In the genomic region with DNA sequence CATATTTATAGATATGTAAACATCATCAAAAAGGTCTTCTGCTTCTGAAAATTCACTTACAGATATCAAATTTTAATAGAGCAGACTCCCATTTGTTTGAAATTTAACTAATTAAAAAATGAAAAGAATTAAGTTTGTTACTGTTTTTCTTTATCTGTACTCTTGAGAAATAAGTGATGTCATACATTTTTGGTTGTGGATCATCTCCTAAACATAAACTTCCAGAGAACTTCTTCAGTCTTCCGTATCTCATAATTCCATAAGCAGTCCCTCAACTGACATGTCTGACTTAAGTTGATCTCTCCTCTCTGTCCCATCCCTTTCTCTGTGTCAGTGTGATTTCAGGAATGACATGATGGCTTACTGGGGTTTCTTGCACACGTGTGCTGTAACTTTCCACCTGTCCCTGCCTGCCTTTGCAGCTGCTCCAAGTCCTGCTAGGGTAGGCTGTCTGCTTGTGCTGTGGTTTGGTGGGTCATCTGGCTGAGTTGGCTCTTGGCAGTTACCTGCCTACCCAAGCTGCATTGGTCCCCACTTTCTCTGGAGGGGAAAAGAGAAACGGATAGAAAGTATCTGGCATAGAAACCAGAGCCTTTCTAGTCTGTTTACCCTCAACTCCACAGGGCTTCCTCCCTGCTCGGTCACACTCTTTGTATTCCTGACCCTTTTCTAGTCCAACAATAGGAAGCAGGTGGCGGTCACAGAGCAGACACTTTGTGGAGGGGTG, we compare ENCODE assay signal across 17 cellular contexts.
DNase-seq lines count a peak whose midpoint lies in the region; ATAC-seq, FAIRE-seq and TF ChIP-seq lines count a peak whose summit lies in the region.
"Had no signal": no experiment of that assay in that cellular context is flagged by ENCODE, and none has a peak within 500 bp of the region (broad histone marks: within the 10 kb centered on the region; RNA-seq: fewer than 3 reads in every experiment).

No MANE protein-coding gene starts in this region.

- no TSS peak for BruUV-seq in endothelial cell of umbilical vein (replicated peaks; lab: Mats Ljungman, UMichigan)

- no peak for FAIRE-seq in endothelial cell of umbilical vein (lab: Jason Lieb, UNC)
- FAIRE-seq in urothelium cell line (lab: Jason Lieb, UNC), result no peak
- FAIRE-seq: small intestine, TTC549 had no signal

- TF ChIP-seq POLR2A in endothelial cell of umbilical vein (IDR thresholded peaks at IDR 0.05; ENCODE audit: low read depth, low read length) (no peak), suprapubic skin (IDR thresholded peaks at IDR 0.05) (no peak)

- DNase-seq in COR-L47 (lab: John Stamatoyannopoulos, UW) (peak; percentile 74), NCI-H1092 (lab: John Stamatoyannopoulos, UW) (peak; percentile 72), NCI-H748 treated with DMSO at 0.1 percent for 48 hours (lab: John Stamatoyannopoulos, UW) (peak; percentile 84), endothelial cell of umbilical vein (ENCODE audit: low read depth, low spot score) (peak; percentile 69), urothelium cell line (ENCODE audit: low spot score) (no peak), suprapubic skin (ENCODE audit: low spot score in 2 of 2) (no peak)
- DNase-seq: activated naive CD8-positive, alpha-beta T cell treated with anti-CD3 and anti-CD28 coated beads, Interleukin-2, amount 50 U/mL, for 24 hours; activated T-cell treated with anti-CD3 and anti-CD28 coated beads, Interleukin-2, amount 50 U/mL, for 4 hours; Calu3; erythroblast; head of caudate nucleus; small intestine; transverse colon had no signal

- H3K36me3 ChIP-seq in endothelial cell of umbilical vein (ENCODE audit: control insufficient read depth in 2 of 2, extremely low read depth in 1 of 2, insufficient read depth in 2 of 2, low read length in 2 of 2), result no peaks in the 10 kb centered on the region
- H3K36me3 ChIP-seq in suprapubic skin, result peaks cover 9% of the 10 kb centered on the region
- H3K36me3 ChIP-seq: transverse colon had no signal

- dilution Hi-C loops in endothelial cell of umbilical vein (cut with MboI; ENCODE audit: extremely low pct_ligation_motif_present, low sequenced_read_pairs), result no loop called here

- H3K9ac ChIP-seq in endothelial cell of umbilical vein (replicated peaks; ENCODE audit: extremely low read depth, insufficient read depth, low read length), result no peak overlapping the region

- no peaks in the 10 kb centered on the region for H3K79me2 ChIP-seq in endothelial cell of umbilical vein (ENCODE audit: control insufficient read depth, insufficient read depth, low read length)

- no peaks in the 10 kb centered on the region for H4K20me1 ChIP-seq in endothelial cell of umbilical vein (replicated peaks; ENCODE audit: control insufficient read depth, extremely low read depth, insufficient read depth, low read length)

- no peak for TF ChIP-seq EP300 in suprapubic skin (IDR thresholded peaks at IDR 0.05)

- intact Hi-C loops in endothelial cell of umbilical vein (cut with micrococcal nuclease), result no loop called here

- H3K27me3 ChIP-seq in endothelial cell of umbilical vein (ENCODE audit: control insufficient read depth in 2 of 2, insufficient read depth in 2 of 2, low read length in 2 of 2) (no peaks in the 10 kb centered on the region), suprapubic skin (no peaks in the 10 kb centered on the region)
- H3K27me3 ChIP-seq: transverse colon had no signal

- no peaks in the 10 kb centered on the region for H3K9me1 ChIP-seq in endothelial cell of umbilical vein (replicated peaks; ENCODE audit: control insufficient read depth, extremely low read depth, insufficient read depth, low read length)

- H3K9me3 ChIP-seq in endothelial cell of umbilical vein (replicated peaks; ENCODE audit: control insufficient read depth, insufficient read depth, low read length) (no peaks in the 10 kb centered on the region), suprapubic skin (no peaks in the 10 kb centered on the region)
- H3K9me3 ChIP-seq: transverse colon had no signal

- H3K4me1 ChIP-seq in endothelial cell of umbilical vein (ENCODE audit: control insufficient read depth, extremely low read depth, insufficient read depth, low read length), result peaks cover 8% of the 10 kb centered on the region
- no peaks in the 10 kb centered on the region for H3K4me1 ChIP-seq in suprapubic skin

- H3K4me3 ChIP-seq in endothelial cell of umbilical vein (replicated peaks in 1 of 3; ENCODE audit: insufficient read depth in 1 of 3, low read depth in 1 of 3, low read length in 3 of 3), result no peak overlapping the region
- no peak overlapping the region for H3K4me3 ChIP-seq in suprapubic skin
- H3K4me3 ChIP-seq: transverse colon had no signal

- 76% methylated on average over 5 of the region's 5 CpGs for whole genome bisulfite sequencing in suprapubic skin

- no peak overlapping the region for H3K4me2 ChIP-seq in endothelial cell of umbilical vein (ENCODE audit: insufficient read depth, low read length)

- POLR2A ChIA-PET in endothelial cell of umbilical vein (lab: Charles Lee), result no interaction called here

- TF ChIP-seq CTCF in endothelial cell of umbilical vein (IDR thresholded peaks at IDR 0.05; ENCODE audit: extremely low read depth in 1 of 2, insufficient read depth in 1 of 2, low read depth in 1 of 2, low read length in 2 of 2), result no peak
- TF ChIP-seq CTCF in suprapubic skin (IDR thresholded peaks at IDR 0.05), result no peak

- ATAC-seq in HG02884 (IDR thresholded peaks at IDR 0.05; ENCODE audit: unreplicated experiment) (no peak), GM21825 (IDR thresholded peaks at IDR 0.05; ENCODE audit: unreplicated experiment) (no peak)
- ATAC-seq: activated naive CD8-positive, alpha-beta T cell treated with anti-CD3 and anti-CD28 coated beads, Interleukin-2, amount 50 U/mL, for 24 hours; activated T-cell treated with anti-CD3 and anti-CD28 coated beads, Interleukin-2, amount 50 U/mL, for 4 hours; stimulated activated memory B cell treated with anti-CD40 and anti-IgM and Interleukin-4, amounts not matched to agents 10 μg/mL and 1 μg/mL and 100 μg/mL, for 72 hours had no signal

- no peak overlapping the region for H2AFZ ChIP-seq in endothelial cell of umbilical vein (ENCODE audit: low read depth, low read length)

- CTCF ChIA-PET in endothelial cell of umbilical vein (lab: Charles Lee), result interaction anchor here (1.4 kb wide), 1 partner anchor 164 kb away, joined by 3 read pairs; no protein-coding TSS in a partner anchor

- H3K27ac ChIP-seq in endothelial cell of umbilical vein (ENCODE audit: insufficient read depth, low read depth, low read length) (no peak overlapping the region), suprapubic skin (no peak overlapping the region)
- H3K27ac ChIP-seq: transverse colon had no signal

TF ChIP-seq in endothelial cell of umbilical vein, 7 proteins besides CTCF, POLR2A, EP300 and RAD21:
- TF ChIP-seq POLR2AphosphoS5 (IDR thresholded peaks at IDR 0.05; ENCODE audit: insufficient read depth, low read depth, low read length), result no peak
- TF ChIP-seq JUN (IDR thresholded peaks at IDR 0.05; ENCODE audit: borderline replicate concordance, insufficient read depth, insufficient read length, low read depth), result no peak
- TF ChIP-seq FOS (IDR thresholded peaks at IDR 0.05; ENCODE audit: borderline replicate concordance, insufficient read depth, low read length), result no peak
- no peak for TF ChIP-seq GATA2 (IDR thresholded peaks at IDR 0.05; ENCODE audit: insufficient read depth, insufficient read length, low read depth, low read length)
- TF ChIP-seq MYC (IDR thresholded peaks at IDR 0.05; ENCODE audit: low read depth, low read length), result no peak
- TF ChIP-seq EZH2 (IDR thresholded peaks at IDR 0.05; ENCODE audit: borderline replicate concordance, low read depth, low read length, severe bottlenecking), result no peak
- TF ChIP-seq, protein P1, sequence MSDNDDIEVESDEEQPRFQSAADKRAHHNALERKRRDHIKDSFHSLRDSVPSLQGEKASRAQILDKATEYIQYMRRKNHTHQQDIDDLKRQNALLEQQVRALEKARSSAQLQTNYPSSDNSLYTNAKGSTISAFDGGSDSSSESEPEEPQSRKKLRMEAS (IDR thresholded peaks at IDR 0.05; ENCODE audit: insufficient read depth, insufficient read length), result no peak
TF ChIP-seq in endothelial cell of umbilical vein: peak in this region for 0.

Comparison
In these comparisons a context has a peak if more than half of its experiments do, and no peak if none do; other contexts are left out.
1. DNase-seq: peak in COR-L47 (single experiment), NCI-H1092 (single experiment), NCI-H748 treated with DMSO at 0.1 percent for 48 hours (single experiment) and endothelial cell of umbilical vein (single experiment); none in urothelium cell line (single experiment) and suprapubic skin (0 of 2).